ENCODE assay signal across 1 cellular context in the genomic region with DNA sequence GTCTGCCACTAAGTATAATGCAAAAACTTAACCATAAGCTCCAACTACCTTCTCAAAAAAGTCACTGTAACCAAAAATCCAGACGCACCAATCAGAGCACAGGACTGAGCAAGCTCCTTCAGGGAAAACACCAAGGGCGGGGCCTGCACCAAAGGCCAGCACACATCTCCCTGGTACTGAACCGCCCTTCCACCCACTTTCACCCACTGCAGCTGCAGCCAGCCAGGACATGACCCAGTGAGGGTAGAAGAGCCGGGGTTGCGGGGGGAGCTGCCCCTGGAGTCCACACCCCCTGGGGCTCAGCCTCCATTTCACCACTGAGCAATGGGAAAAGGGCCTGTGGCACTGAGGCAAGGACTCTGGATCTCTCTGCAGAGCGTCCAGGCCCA.
TF ChIP-seq lines count a peak whose summit lies in the region.

No MANE protein-coding gene starts in this region.

TF ChIP-seq in GM23338, 12 proteins besides CTCF, POLR2A, EP300 and RAD21 (continued from another document):
- TF ChIP-seq, protein P1, sequence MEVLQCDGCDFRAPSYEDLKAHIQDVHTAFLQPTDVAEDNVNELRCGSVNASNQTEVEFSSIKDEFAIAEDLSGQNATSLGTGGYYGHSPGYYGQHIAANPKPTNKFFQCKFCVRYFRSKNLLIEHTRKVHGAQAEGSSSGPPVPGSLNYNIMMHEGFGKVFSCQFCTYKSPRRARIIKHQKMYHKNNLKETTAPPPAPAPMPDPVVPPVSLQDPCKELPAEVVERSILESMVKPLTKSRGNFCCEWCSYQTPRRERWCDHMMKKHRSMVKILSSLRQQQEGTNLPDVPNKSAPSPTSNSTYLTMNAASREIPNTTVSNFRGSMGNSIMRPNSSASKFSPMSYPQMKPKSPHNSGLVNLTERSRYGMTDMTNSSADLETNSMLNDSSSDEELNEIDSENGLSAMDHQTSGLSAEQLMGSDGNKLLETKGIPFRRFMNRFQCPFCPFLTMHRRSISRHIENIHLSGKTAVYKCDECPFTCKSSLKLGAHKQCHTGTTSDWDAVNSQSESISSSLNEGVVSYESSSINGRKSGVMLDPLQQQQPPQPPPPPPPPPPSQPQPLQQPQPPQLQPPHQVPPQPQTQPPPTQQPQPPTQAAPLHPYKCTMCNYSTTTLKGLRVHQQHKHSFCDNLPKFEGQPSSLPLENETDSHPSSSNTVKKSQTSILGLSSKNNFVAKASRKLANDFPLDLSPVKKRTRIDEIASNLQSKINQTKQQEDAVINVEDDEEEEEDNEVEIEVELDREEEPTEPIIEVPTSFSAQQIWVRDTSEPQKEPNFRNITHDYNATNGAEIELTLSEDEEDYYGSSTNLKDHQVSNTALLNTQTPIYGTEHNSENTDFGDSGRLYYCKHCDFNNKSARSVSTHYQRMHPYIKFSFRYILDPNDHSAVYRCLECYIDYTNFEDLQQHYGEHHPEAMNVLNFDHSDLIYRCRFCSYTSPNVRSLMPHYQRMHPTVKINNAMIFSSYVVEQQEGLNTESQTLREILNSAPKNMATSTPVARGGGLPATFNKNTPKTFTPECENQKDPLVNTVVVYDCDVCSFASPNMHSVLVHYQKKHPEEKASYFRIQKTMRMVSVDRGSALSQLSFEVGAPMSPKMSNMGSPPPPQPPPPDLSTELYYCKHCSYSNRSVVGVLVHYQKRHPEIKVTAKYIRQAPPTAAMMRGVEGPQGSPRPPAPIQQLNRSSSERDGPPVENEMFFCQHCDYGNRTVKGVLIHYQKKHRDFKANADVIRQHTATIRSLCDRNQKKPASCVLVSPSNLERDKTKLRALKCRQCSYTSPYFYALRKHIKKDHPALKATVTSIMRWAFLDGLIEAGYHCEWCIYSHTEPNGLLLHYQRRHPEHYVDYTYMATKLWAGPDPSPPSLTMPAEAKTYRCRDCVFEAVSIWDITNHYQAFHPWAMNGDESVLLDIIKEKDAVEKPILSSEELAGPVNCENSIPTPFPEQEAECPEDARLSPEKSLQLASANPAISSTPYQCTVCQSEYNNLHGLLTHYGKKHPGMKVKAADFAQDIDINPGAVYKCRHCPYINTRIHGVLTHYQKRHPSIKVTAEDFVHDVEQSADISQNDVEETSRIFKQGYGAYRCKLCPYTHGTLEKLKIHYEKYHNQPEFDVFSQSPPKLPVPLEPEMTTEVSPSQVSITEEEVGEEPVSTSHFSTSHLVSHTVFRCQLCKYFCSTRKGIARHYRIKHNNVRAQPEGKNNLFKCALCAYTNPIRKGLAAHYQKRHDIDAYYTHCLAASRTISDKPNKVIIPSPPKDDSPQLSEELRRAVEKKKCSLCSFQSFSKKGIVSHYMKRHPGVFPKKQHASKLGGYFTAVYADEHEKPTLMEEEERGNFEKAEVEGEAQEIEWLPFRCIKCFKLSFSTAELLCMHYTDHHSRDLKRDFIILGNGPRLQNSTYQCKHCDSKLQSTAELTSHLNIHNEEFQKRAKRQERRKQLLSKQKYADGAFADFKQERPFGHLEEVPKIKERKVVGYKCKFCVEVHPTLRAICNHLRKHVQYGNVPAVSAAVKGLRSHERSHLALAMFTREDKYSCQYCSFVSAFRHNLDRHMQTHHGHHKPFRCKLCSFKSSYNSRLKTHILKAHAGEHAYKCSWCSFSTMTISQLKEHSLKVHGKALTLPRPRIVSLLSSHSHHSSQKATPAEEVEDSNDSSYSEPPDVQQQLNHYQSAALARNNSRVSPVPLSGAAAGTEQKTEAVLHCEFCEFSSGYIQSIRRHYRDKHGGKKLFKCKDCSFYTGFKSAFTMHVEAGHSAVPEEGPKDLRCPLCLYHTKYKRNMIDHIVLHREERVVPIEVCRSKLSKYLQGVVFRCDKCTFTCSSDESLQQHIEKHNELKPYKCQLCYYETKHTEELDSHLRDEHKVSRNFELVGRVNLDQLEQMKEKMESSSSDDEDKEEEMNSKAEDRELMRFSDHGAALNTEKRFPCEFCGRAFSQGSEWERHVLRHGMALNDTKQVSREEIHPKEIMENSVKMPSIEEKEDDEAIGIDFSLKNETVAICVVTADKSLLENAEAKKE (CRISPR knock-in tag; IDR thresholded peaks at IDR 0.05) = no peak
- TF ChIP-seq POLR2AphosphoS5 (IDR thresholded peaks at IDR 0.05; ENCODE audit: low read depth) (no peak), ZNF114 (CRISPR knock-in tag; IDR thresholded peaks at IDR 0.05) (no peak), NANOG (IDR thresholded peaks at IDR 0.05; ENCODE audit: borderline replicate concordance) (no peak), ZNF331 (CRISPR knock-in tag; IDR thresholded peaks at IDR 0.05; ENCODE audit: low read depth) (no peak), CREB1 (CRISPR knock-in tag; IDR thresholded peaks at IDR 0.05; ENCODE audit: low read depth) (no peak)
- TF ChIP-seq, protein P2, sequence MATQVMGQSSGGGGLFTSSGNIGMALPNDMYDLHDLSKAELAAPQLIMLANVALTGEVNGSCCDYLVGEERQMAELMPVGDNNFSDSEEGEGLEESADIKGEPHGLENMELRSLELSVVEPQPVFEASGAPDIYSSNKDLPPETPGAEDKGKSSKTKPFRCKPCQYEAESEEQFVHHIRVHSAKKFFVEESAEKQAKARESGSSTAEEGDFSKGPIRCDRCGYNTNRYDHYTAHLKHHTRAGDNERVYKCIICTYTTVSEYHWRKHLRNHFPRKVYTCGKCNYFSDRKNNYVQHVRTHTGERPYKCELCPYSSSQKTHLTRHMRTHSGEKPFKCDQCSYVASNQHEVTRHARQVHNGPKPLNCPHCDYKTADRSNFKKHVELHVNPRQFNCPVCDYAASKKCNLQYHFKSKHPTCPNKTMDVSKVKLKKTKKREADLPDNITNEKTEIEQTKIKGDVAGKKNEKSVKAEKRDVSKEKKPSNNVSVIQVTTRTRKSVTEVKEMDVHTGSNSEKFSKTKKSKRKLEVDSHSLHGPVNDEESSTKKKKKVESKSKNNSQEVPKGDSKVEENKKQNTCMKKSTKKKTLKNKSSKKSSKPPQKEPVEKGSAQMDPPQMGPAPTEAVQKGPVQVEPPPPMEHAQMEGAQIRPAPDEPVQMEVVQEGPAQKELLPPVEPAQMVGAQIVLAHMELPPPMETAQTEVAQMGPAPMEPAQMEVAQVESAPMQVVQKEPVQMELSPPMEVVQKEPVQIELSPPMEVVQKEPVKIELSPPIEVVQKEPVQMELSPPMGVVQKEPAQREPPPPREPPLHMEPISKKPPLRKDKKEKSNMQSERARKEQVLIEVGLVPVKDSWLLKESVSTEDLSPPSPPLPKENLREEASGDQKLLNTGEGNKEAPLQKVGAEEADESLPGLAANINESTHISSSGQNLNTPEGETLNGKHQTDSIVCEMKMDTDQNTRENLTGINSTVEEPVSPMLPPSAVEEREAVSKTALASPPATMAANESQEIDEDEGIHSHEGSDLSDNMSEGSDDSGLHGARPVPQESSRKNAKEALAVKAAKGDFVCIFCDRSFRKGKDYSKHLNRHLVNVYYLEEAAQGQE (IDR thresholded peaks at IDR 0.05; ENCODE audit: unreplicated experiment) = no peak
- TF ChIP-seq, protein P3, sequence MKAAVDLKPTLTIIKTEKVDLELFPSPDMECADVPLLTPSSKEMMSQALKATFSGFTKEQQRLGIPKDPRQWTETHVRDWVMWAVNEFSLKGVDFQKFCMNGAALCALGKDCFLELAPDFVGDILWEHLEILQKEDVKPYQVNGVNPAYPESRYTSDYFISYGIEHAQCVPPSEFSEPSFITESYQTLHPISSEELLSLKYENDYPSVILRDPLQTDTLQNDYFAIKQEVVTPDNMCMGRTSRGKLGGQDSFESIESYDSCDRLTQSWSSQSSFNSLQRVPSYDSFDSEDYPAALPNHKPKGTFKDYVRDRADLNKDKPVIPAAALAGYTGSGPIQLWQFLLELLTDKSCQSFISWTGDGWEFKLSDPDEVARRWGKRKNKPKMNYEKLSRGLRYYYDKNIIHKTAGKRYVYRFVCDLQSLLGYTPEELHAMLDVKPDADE (IDR thresholded peaks at IDR 0.05) = no peak
